In the genomic region with DNA sequence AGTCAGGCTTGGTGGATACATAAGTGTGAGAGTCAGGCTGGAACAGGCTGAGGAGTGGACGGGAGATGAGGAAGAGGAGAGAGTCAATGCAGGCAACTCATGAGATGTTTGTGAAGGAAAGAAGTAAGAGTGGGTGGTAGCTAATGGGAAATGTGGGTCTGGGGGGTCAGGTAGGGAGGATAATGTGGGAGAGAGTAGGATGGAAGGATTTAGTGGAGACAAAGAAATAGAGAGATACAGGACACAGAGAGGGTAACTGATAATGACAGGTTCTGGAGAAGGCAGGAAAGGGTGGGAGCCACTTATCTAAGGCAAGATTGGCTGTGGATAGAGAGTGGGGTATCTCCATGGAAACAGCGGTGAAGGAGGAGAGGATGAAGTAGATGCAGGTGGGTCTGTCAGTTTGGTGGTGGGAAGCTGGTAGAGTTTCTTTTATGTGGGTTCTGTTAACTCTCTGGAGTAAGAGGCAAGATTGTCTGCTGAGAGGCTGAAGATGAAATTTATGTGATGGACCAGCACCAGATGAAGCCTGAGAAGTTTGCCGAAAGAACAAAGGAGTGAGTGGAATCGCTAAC, we compare ENCODE assay signal across 28 cellular contexts.
DNase-seq lines count a peak whose midpoint lies in the region; ATAC-seq lines count a peak whose summit lies in the region.
"Had no signal": no experiment of that assay in that cellular context is flagged by ENCODE, and none has a peak within 500 bp of the region (broad histone marks: within the 10 kb centered on the region; RNA-seq: fewer than 3 reads in every experiment).

No MANE protein-coding gene starts in this region.

- H3K4me3 Mint-ChIP-seq in activated naive CD8-positive, alpha-beta T cell treated with anti-CD3 and anti-CD28 coated beads, Interleukin-2, amount 10 ng/mL, durations not matched to agents 7 days and 5 days: no peak overlapping the region
- H3K4me3 Mint-ChIP-seq in activated naive CD8-positive, alpha-beta T cell treated with anti-CD3 and anti-CD28 coated beads, Interleukin-2, amount 50 U/mL, for 24 hours: no peak overlapping the region
- no peak overlapping the region for H3K4me3 Mint-ChIP-seq in stimulated activated memory B cell treated with anti-CD40 and anti-IgM and Interleukin-4, amounts not matched to agents 10 μg/mL and 1 μg/mL and 100 μg/mL, for 72 hours
- no peak overlapping the region for H3K4me3 Mint-ChIP-seq in activated naive CD4-positive, alpha-beta T cell treated with anti-CD3 and anti-CD28 coated beads, Interleukin-2, amount 10 ng/mL, durations not matched to agents 7 days and 5 days
- H3K4me3 Mint-ChIP-seq: CD4-positive, alpha-beta memory T cell had no signal

- POLR2A ChIA-PET in activated naive CD8-positive, alpha-beta T cell treated with anti-CD3 and anti-CD28 coated beads, Interleukin-2, amount 10 ng/mL, durations not matched to agents 7 days and 5 days (lab: Charles Lee): no interaction called here

- peak overlapping the region; percentile 27 for H3K27ac ChIP-seq in KOPT-K1 (ENCODE audit: low read depth, low read length, poor library complexity, severe bottlenecking)
- H3K27ac ChIP-seq: PC-9, SJCRH30 had no signal

- H3K36me3 ChIP-seq in KOPT-K1 (ENCODE audit: insufficient read depth, low read length): no peaks in the 10 kb centered on the region
- H3K36me3 ChIP-seq: SJCRH30 had no signal

- no peak for DNase-seq in activated naive CD8-positive, alpha-beta T cell treated with anti-CD3 and anti-CD28 coated beads, Interleukin-2, amount 10 ng/mL, durations not matched to agents 7 days and 5 days
- no peak for DNase-seq in activated naive CD8-positive, alpha-beta T cell treated with anti-CD3 and anti-CD28 coated beads, Interleukin-2, amount 50 U/mL, for 24 hours
- DNase-seq in NCI-H1417 treated with DMSO at 0.1 percent for 48 hours (lab: John Stamatoyannopoulos, UW): no peak
- DNase-seq in activated naive CD4-positive, alpha-beta T cell treated with anti-CD3 and anti-CD28 coated beads, Interleukin-2, amount 10 ng/mL, durations not matched to agents 7 days and 5 days: no peak
- DNase-seq: C1 segment of cervical spinal cord; CD4-positive, alpha-beta memory T cell; COR-L47; DMS53; EL; GDM1; GOT3; KG1; MM.1S; NCI-H1694 treated with DMSO at 0.1 percent for 48 hours; NCI-H2081; NCI-H2171 treated with DMSO at 0.1 percent for 48 hours; NCI-H345; NCI-H510A treated with DMSO at 0.1 percent for 48 hours; NCI-H82; NK-92 treated with Interleukin-12 subunit alpha and Interleukin-12 subunit beta, amount 100 ng/mL, for 24 hours; PC-9; SJCRH30 had no signal

- H3K4me1 Mint-ChIP-seq in activated naive CD8-positive, alpha-beta T cell treated with anti-CD3 and anti-CD28 coated beads, Interleukin-2, amount 10 ng/mL, durations not matched to agents 7 days and 5 days: peaks cover 11% of the 10 kb centered on the region
- peaks cover 4% of the 10 kb centered on the region for H3K4me1 Mint-ChIP-seq in activated naive CD8-positive, alpha-beta T cell treated with anti-CD3 and anti-CD28 coated beads, Interleukin-2, amount 50 U/mL, for 24 hours
- H3K4me1 Mint-ChIP-seq in stimulated activated memory B cell treated with anti-CD40 and anti-IgM and Interleukin-4, amounts not matched to agents 10 μg/mL and 1 μg/mL and 100 μg/mL, for 72 hours: peaks cover 10% of the 10 kb centered on the region
- peaks cover 7% of the 10 kb centered on the region for H3K4me1 Mint-ChIP-seq in activated naive CD4-positive, alpha-beta T cell treated with anti-CD3 and anti-CD28 coated beads, Interleukin-2, amount 10 ng/mL, durations not matched to agents 7 days and 5 days

- peak overlapping the region; percentile 1 for H3K27ac Mint-ChIP-seq in activated naive CD8-positive, alpha-beta T cell treated with anti-CD3 and anti-CD28 coated beads, Interleukin-2, amount 10 ng/mL, durations not matched to agents 7 days and 5 days
- no peak overlapping the region for H3K27ac Mint-ChIP-seq in activated naive CD8-positive, alpha-beta T cell treated with anti-CD3 and anti-CD28 coated beads, Interleukin-2, amount 50 U/mL, for 24 hours
- peak overlapping the region; percentile 1 for H3K27ac Mint-ChIP-seq in stimulated activated memory B cell treated with anti-CD40 and anti-IgM and Interleukin-4, amounts not matched to agents 10 μg/mL and 1 μg/mL and 100 μg/mL, for 72 hours
- no peak overlapping the region for H3K27ac Mint-ChIP-seq in activated naive CD4-positive, alpha-beta T cell treated with anti-CD3 and anti-CD28 coated beads, Interleukin-2, amount 10 ng/mL, durations not matched to agents 7 days and 5 days

- no peaks in the 10 kb centered on the region for H3K36me3 Mint-ChIP-seq in activated naive CD8-positive, alpha-beta T cell treated with anti-CD3 and anti-CD28 coated beads, Interleukin-2, amount 10 ng/mL, durations not matched to agents 7 days and 5 days
- H3K36me3 Mint-ChIP-seq in activated naive CD8-positive, alpha-beta T cell treated with anti-CD3 and anti-CD28 coated beads, Interleukin-2, amount 50 U/mL, for 24 hours (ENCODE audit: low read depth): no peaks in the 10 kb centered on the region
- H3K36me3 Mint-ChIP-seq in stimulated activated memory B cell treated with anti-CD40 and anti-IgM and Interleukin-4, amounts not matched to agents 10 μg/mL and 1 μg/mL and 100 μg/mL, for 72 hours: peaks cover 12% of the 10 kb centered on the region
- no peaks in the 10 kb centered on the region for H3K36me3 Mint-ChIP-seq in activated naive CD4-positive, alpha-beta T cell treated with anti-CD3 and anti-CD28 coated beads, Interleukin-2, amount 10 ng/mL, durations not matched to agents 7 days and 5 days
- H3K36me3 Mint-ChIP-seq: CD4-positive, alpha-beta memory T cell had no signal

- H3K27me3 Mint-ChIP-seq in activated naive CD8-positive, alpha-beta T cell treated with anti-CD3 and anti-CD28 coated beads, Interleukin-2, amount 10 ng/mL, durations not matched to agents 7 days and 5 days: peaks cover 22% of the 10 kb centered on the region
- peaks cover 13% of the 10 kb centered on the region for H3K27me3 Mint-ChIP-seq in activated naive CD8-positive, alpha-beta T cell treated with anti-CD3 and anti-CD28 coated beads, Interleukin-2, amount 50 U/mL, for 24 hours
- peaks cover 18% of the 10 kb centered on the region for H3K27me3 Mint-ChIP-seq in stimulated activated memory B cell treated with anti-CD40 and anti-IgM and Interleukin-4, amounts not matched to agents 10 μg/mL and 1 μg/mL and 100 μg/mL, for 72 hours
- peaks cover 38% of the 10 kb centered on the region for H3K27me3 Mint-ChIP-seq in activated naive CD4-positive, alpha-beta T cell treated with anti-CD3 and anti-CD28 coated beads, Interleukin-2, amount 10 ng/mL, durations not matched to agents 7 days and 5 days

- ATAC-seq in activated naive CD8-positive, alpha-beta T cell treated with anti-CD3 and anti-CD28 coated beads, Interleukin-2, amount 10 ng/mL, durations not matched to agents 7 days and 5 days (ENCODE audit: low read depth): no peak
- no peak for ATAC-seq in activated naive CD8-positive, alpha-beta T cell treated with anti-CD3 and anti-CD28 coated beads, Interleukin-2, amount 50 U/mL, for 24 hours
- no peak for ATAC-seq in stimulated activated memory B cell treated with anti-CD40 and anti-IgM and Interleukin-4, amounts not matched to agents 10 μg/mL and 1 μg/mL and 100 μg/mL, for 72 hours
- no peak for ATAC-seq in HG03469 (IDR thresholded peaks at IDR 0.05; ENCODE audit: unreplicated experiment)
- ATAC-seq: HCT116, Right ventricle myocardium inferior, SK-N-SH treated with all-trans-retinoic acid at 6 μM for 48 hours had no signal

- CTCF ChIA-PET in activated naive CD4-positive, alpha-beta T cell treated with anti-CD3 and anti-CD28 coated beads, Interleukin-2, amount 10 ng/mL, durations not matched to agents 7 days and 5 days (lab: Charles Lee): no interaction called here

- H3K9me3 Mint-ChIP-seq in activated naive CD8-positive, alpha-beta T cell treated with anti-CD3 and anti-CD28 coated beads, Interleukin-2, amount 10 ng/mL, durations not matched to agents 7 days and 5 days: no peaks in the 10 kb centered on the region
- H3K9me3 Mint-ChIP-seq in activated naive CD8-positive, alpha-beta T cell treated with anti-CD3 and anti-CD28 coated beads, Interleukin-2, amount 50 U/mL, for 24 hours: no peaks in the 10 kb centered on the region
- no peaks in the 10 kb centered on the region for H3K9me3 Mint-ChIP-seq in stimulated activated memory B cell treated with anti-CD40 and anti-IgM and Interleukin-4, amounts not matched to agents 10 μg/mL and 1 μg/mL and 100 μg/mL, for 72 hours
- no peaks in the 10 kb centered on the region for H3K9me3 Mint-ChIP-seq in activated naive CD4-positive, alpha-beta T cell treated with anti-CD3 and anti-CD28 coated beads, Interleukin-2, amount 10 ng/mL, durations not matched to agents 7 days and 5 days

- H3K9me3 ChIP-seq in KOPT-K1 (ENCODE audit: insufficient read depth, low read length, poor library complexity, severe bottlenecking): no peaks in the 10 kb centered on the region
- H3K9me3 ChIP-seq: SJCRH30 had no signal

Comparison
In these comparisons a context has a peak if more than half of its experiments do, and no peak if none do; other contexts are left out.
1. H3K27ac Mint-ChIP-seq: peak in activated naive CD8-positive, alpha-beta T cell treated with anti-CD3 and anti-CD28 coated beads, Interleukin-2, amount 10 ng/mL, durations not matched to agents 7 days and 5 days (single experiment) and stimulated activated memory B cell treated with anti-CD40 and anti-IgM and Interleukin-4, amounts not matched to agents 10 μg/mL and 1 μg/mL and 100 μg/mL, for 72 hours (single experiment); none in activated naive CD8-positive, alpha-beta T cell treated with anti-CD3 and anti-CD28 coated beads, Interleukin-2, amount 50 U/mL, for 24 hours (single experiment) and activated naive CD4-positive, alpha-beta T cell treated with anti-CD3 and anti-CD28 coated beads, Interleukin-2, amount 10 ng/mL, durations not matched to agents 7 days and 5 days (single experiment).